9 cellular contexts compared by ENCODE assay signal in the genomic region with DNA sequence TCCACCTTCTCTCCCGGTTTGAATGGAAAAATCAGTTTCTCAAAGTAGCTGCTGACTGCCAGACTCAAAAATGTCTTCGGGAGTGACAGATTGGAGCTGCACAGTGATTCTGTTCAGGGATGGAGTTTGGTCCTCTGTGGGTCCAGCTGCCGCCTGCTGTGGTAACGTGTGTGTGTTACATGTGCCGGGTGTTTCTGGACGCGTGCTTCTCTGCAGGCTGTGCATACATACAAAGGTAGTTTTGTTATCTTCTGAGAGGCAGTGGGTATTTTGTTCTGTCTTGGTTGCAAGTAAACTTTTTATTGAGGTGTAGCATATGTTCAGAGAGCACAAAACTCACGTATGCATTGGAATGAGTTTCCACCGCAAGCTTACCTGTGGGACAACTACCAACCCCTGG. TPM values are rescaled to one million over a fixed set of nuclear protein-coding genes. Genes with fewer than 3 reads are reported as not detected.
DNase-seq lines count a peak whose midpoint lies in the region; ATAC-seq and TF ChIP-seq lines count a peak whose summit lies in the region.
"Had no signal": no experiment of that assay in that cellular context is flagged by ENCODE, and none has a peak within 500 bp of the region (broad histone marks: within the 10 kb centered on the region; RNA-seq: fewer than 3 reads in every experiment).

No MANE protein-coding gene starts in this region.

- H3K9me3 Mint-ChIP-seq in CD14-positive monocyte: peaks cover 0 to 2% (median 0%) of the 10 kb centered on the region in 7 donors
- no peaks in the 10 kb centered on the region for H3K9me3 Mint-ChIP-seq in activated CD8-positive, alpha-beta memory T cell treated with anti-CD3 and anti-CD28 coated beads, Interleukin-2, amount 10 ng/mL, durations not matched to agents 7 days and 5 days (ENCODE audit: low read depth)

- H3K27ac ChIP-seq in RWPE2 (ENCODE audit: poor library complexity, severe bottlenecking) (peak overlapping the region; percentile 97), rectal smooth muscle tissue (ENCODE audit: low read depth, low read length) (peak overlapping the region; percentile 80)

- H3K27ac Mint-ChIP-seq in CD14-positive monocyte: peak overlapping the region; percentile 86 to 97 (median 93)
- H3K27ac Mint-ChIP-seq in activated CD8-positive, alpha-beta memory T cell treated with anti-CD3 and anti-CD28 coated beads, Interleukin-2, amount 10 ng/mL, durations not matched to agents 7 days and 5 days: no peak overlapping the region

- H3K27me3 ChIP-seq in RWPE2 (ENCODE audit: insufficient read depth, poor library complexity, severe bottlenecking): no peaks in the 10 kb centered on the region
- H3K27me3 ChIP-seq in rectal smooth muscle tissue (ENCODE audit: control insufficient read depth, insufficient read depth, low read length): no peaks in the 10 kb centered on the region

- H3K4me3 ChIP-seq in RWPE2 (ENCODE audit: severe bottlenecking) (peak overlapping the region; percentile 50), fibroblast of villous mesenchyme (ENCODE audit: low read depth, low read length) (peak overlapping the region; percentile 96), rectal smooth muscle tissue (ENCODE audit: low read length) (peak overlapping the region; percentile 43)

- CTCF ChIA-PET in activated CD8-positive, alpha-beta memory T cell treated with anti-CD3 and anti-CD28 coated beads, Interleukin-2, amount 10 ng/mL, durations not matched to agents 7 days and 5 days (lab: Charles Lee): no interaction called here

- peak overlapping the region; percentile 65 to 76 for H3K4me3 Mint-ChIP-seq in CD14-positive monocyte
- no peak overlapping the region for H3K4me3 Mint-ChIP-seq in activated CD8-positive, alpha-beta memory T cell treated with anti-CD3 and anti-CD28 coated beads, Interleukin-2, amount 10 ng/mL, durations not matched to agents 7 days and 5 days

- no peak overlapping the region for H3K9ac ChIP-seq in rectal smooth muscle tissue (ENCODE audit: low read length)

- no peak for DNase-seq in CD14-positive monocyte (ENCODE audit: low spot score)
- no peak for DNase-seq in RWPE2 (ENCODE audit: low spot score)
- no peak for DNase-seq in fibroblast of villous mesenchyme (ENCODE audit: low read depth)
- DNase-seq in activated CD8-positive, alpha-beta memory T cell treated with anti-CD3 and anti-CD28 coated beads, Interleukin-2, amount 10 ng/mL, durations not matched to agents 7 days and 5 days: no peak
- no peak for DNase-seq in NCI-H510A (lab: John Stamatoyannopoulos, UW)
- no peak for DNase-seq in stimulated activated CD4-positive, alpha-beta T cell treated with anti-CD3 and anti-CD28 coated beads, Interleukin-2, amount 100 ng/mL, for 48 hours
- DNase-seq: activated effector memory CD4-positive, alpha-beta T cell treated with Interleukin-2 at 50 U/mL for 16 hours had no signal

- H3K36me3 Mint-ChIP-seq in CD14-positive monocyte: peaks cover 52 to 72% of the 10 kb centered on the region in 2 donors
- H3K36me3 Mint-ChIP-seq in activated CD8-positive, alpha-beta memory T cell treated with anti-CD3 and anti-CD28 coated beads, Interleukin-2, amount 10 ng/mL, durations not matched to agents 7 days and 5 days: no peaks in the 10 kb centered on the region

- H3K9me3 ChIP-seq in RWPE2 (ENCODE audit: severe bottlenecking): no peaks in the 10 kb centered on the region

- no peak for TF ChIP-seq CTCF in CD14-positive monocyte (IDR thresholded peaks at IDR 0.05)
- no peak for TF ChIP-seq CTCF in RWPE2 (IDR thresholded peaks at IDR 0.05; ENCODE audit: poor library complexity, severe bottlenecking)
- no peak for TF ChIP-seq CTCF in fibroblast of villous mesenchyme (IDR thresholded peaks at IDR 0.05; ENCODE audit: insufficient read depth, low read depth, low read length)

- peaks cover 50% of the 10 kb centered on the region for H3K4me1 ChIP-seq in RWPE2 (ENCODE audit: insufficient read depth, poor library complexity, severe bottlenecking)
- peaks cover 27% of the 10 kb centered on the region for H3K4me1 ChIP-seq in rectal smooth muscle tissue (ENCODE audit: control insufficient read depth, insufficient read depth, low read length)

- H3K27me3 Mint-ChIP-seq in CD14-positive monocyte (ENCODE audit: low read depth in 3 of 3): peaks cover 0 to 2% (median 1%) of the 10 kb centered on the region in 3 donors
- peaks cover 6% of the 10 kb centered on the region for H3K27me3 Mint-ChIP-seq in activated CD8-positive, alpha-beta memory T cell treated with anti-CD3 and anti-CD28 coated beads, Interleukin-2, amount 10 ng/mL, durations not matched to agents 7 days and 5 days

- ATAC-seq in RWPE2 (ENCODE audit: low read depth) (no peak), GM18868 (IDR thresholded peaks at IDR 0.05; ENCODE audit: unreplicated experiment) (no peak)
- ATAC-seq in activated CD8-positive, alpha-beta memory T cell treated with anti-CD3 and anti-CD28 coated beads, Interleukin-2, amount 10 ng/mL, durations not matched to agents 7 days and 5 days: no peak

- intact Hi-C loops in CD14-positive monocyte (cut with micrococcal nuclease): loop anchor here in 1 of 2 donors (5.0 kb wide), 2 partner anchors 39 to 69 kb away; no protein-coding TSS in a partner anchor

- peaks cover 49% of the 10 kb centered on the region for H3K36me3 ChIP-seq in RWPE2 (ENCODE audit: low read depth)
- peaks cover 8% of the 10 kb centered on the region for H3K36me3 ChIP-seq in rectal smooth muscle tissue (ENCODE audit: control insufficient read depth, insufficient read depth, low read length)

- peaks cover 85% of the 10 kb centered on the region for H3K4me1 Mint-ChIP-seq in CD14-positive monocyte
- H3K4me1 Mint-ChIP-seq in activated CD8-positive, alpha-beta memory T cell treated with anti-CD3 and anti-CD28 coated beads, Interleukin-2, amount 10 ng/mL, durations not matched to agents 7 days and 5 days: no peaks in the 10 kb centered on the region

RNA-seq across cellular contexts. Expression of a gene that starts 41.3 kb away (rescaled TPM):
- polyA plus RNA-seq in CD14-positive monocyte: 100 to 1,000 TPM in 1 of 2 donors, 10 to 100 TPM in 1; 94.0 to 103 TPM
- total RNA-seq in fibroblast of villous mesenchyme: 29.3 and 41.5 TPM in 2 replicates
- total RNA-seq in activated CD8-positive, alpha-beta memory T cell treated with anti-CD3 and anti-CD28 coated beads, Interleukin-2, amount 10 ng/mL, durations not matched to agents 7 days and 5 days: 10 to 100 TPM; 49.1 to 64.5 TPM

Comparison
In these comparisons a context has a peak if more than half of its experiments do, and no peak if none do; other contexts are left out.
1. H3K4me3 ChIP-seq: peak in every context shown above with its lines; median percentile 96 in fibroblast of villous mesenchyme; 50 in RWPE2; 43 in rectal smooth muscle tissue.